In genomic region chr9:125829743-125830142, GRCh38 we compare ENCODE assay signal across 8 cellular contexts.
DNase-seq lines count a peak whose midpoint lies in the region; ATAC-seq and TF ChIP-seq lines count a peak whose summit lies in the region.

No MANE protein-coding gene starts in this region.

- H3K9me3 Mint-ChIP-seq in stimulated activated naive CD8-positive, alpha-beta T cell treated with anti-CD3 and anti-CD28 coated beads, Interleukin-15, Interleukin-2, amounts not matched to agents 100 ng/mL and 50 ng/mL, for 24 hours, result no peaks in the 10 kb centered on the region

- H3K23ac ChIP-seq in mesenchymal stem cell (ENCODE audit: low read length in 2 of 2), result no peak overlapping the region

- H3K4me2 ChIP-seq in mesenchymal stem cell (ENCODE audit: low read length, poor library complexity, severe bottlenecking), result no peak overlapping the region

- no peak overlapping the region for H3K14ac ChIP-seq in mesenchymal stem cell (ENCODE audit: low read length in 2 of 2)

- H3K36me3 ChIP-seq in body of pancreas (replicated peaks in 1 of 2; ENCODE audit: insufficient read depth in 1 of 2, low read depth in 2 of 2) (no peaks in the 10 kb centered on the region), mesenchymal stem cell (ENCODE audit: control insufficient read depth in 1 of 2, insufficient read depth in 2 of 2, low read depth in 1 of 2, low read length in 2 of 2) (no peaks in the 10 kb centered on the region)

- no peaks in the 10 kb centered on the region for H3K9me3 ChIP-seq in body of pancreas
- no peaks in the 10 kb centered on the region for H3K9me3 ChIP-seq in mesenchymal stem cell (ENCODE audit: control insufficient read depth, low read length)

- H2BK5ac ChIP-seq in mesenchymal stem cell (ENCODE audit: low read depth, low read length, poor library complexity, severe bottlenecking), result no peak overlapping the region

- ATAC-seq in GM21447 (IDR thresholded peaks at IDR 0.05; ENCODE audit: unreplicated experiment), result peak; percentile 81
- peak; percentile 47 for ATAC-seq in body of pancreas

- H2BK120ac ChIP-seq in mesenchymal stem cell (ENCODE audit: low read depth, low read length), result no peak overlapping the region

- H2BK15ac ChIP-seq in mesenchymal stem cell (ENCODE audit: low read depth, poor library complexity, severe bottlenecking), result no peak overlapping the region

- H2AK5ac ChIP-seq in mesenchymal stem cell (ENCODE audit: low read length, severe bottlenecking), result no peak overlapping the region

- H3K27me3 ChIP-seq in body of pancreas (no peaks in the 10 kb centered on the region), mesenchymal stem cell (ENCODE audit: control insufficient read depth in 1 of 2, insufficient read depth in 1 of 2, low read length in 2 of 2) (no peaks in the 10 kb centered on the region)

- in situ Hi-C loops in ACHN (cut with HindIII; ENCODE audit: low pct_ligation_motif_present, low pct_unique_long_range_greater_than_20kb, low sequenced_read_pairs), result no loop called here

- H3K4me1 ChIP-seq in body of pancreas (peaks cover 12% of the 10 kb centered on the region), mesenchymal stem cell (ENCODE audit: control insufficient read depth, insufficient read depth, low read depth, low read length) (peaks cover 2% of the 10 kb centered on the region)

- intact Hi-C loops in body of pancreas (cut with DNase I), result no loop called here

- H3K4ac ChIP-seq in mesenchymal stem cell (ENCODE audit: low read depth in 1 of 2, low read length in 2 of 2), result no peak overlapping the region

- DNase-seq in ACHN (peak; percentile 52), T-helper 1 cell (peak; percentile 15 to 54 (median 40)), body of pancreas (peak in 2 of 4 donors; percentile 24 to 41), mesenchymal stem cell (no peak), SW480 (ENCODE audit: low spot score) (no peak), hippocampal formation (lab: John Stamatoyannopoulos, UW) (no peak)

- peaks cover 6% of the 10 kb centered on the region for H3K79me1 ChIP-seq in mesenchymal stem cell (replicated peaks; ENCODE audit: low read length, poor library complexity, severe bottlenecking)

- H4K91ac ChIP-seq in mesenchymal stem cell (ENCODE audit: low read length), result no peak overlapping the region

- WGBS in body of pancreas, 2 donors, result 37 to 62% methylated on average over 7 of the region's 7 CpGs
- WGBS in mesenchymal stem cell, result 85% methylated on average over 6 of the region's 7 CpGs

- peak overlapping the region; percentile 84 for H3K9ac ChIP-seq in mesenchymal stem cell (ENCODE audit: low read length)

- H3K36me3 Mint-ChIP-seq in stimulated activated naive CD8-positive, alpha-beta T cell treated with anti-CD3 and anti-CD28 coated beads, Interleukin-15, Interleukin-2, amounts not matched to agents 100 ng/mL and 50 ng/mL, for 24 hours (ENCODE audit: low read depth), result no peaks in the 10 kb centered on the region

- H3K18ac ChIP-seq in mesenchymal stem cell (ENCODE audit: low read depth in 1 of 2, low read length in 2 of 2), result no peak overlapping the region

- H2BK12ac ChIP-seq in mesenchymal stem cell (ENCODE audit: low read length in 2 of 2), result no peak overlapping the region

- TF ChIP-seq POLR2A in body of pancreas (IDR thresholded peaks at IDR 0.05), result no peak

- H3K4me3 ChIP-seq in body of pancreas, result peak overlapping the region in 1 of 2 donors; percentile 6
- peak overlapping the region in 1 of 2 experiments; percentile 86 for H3K4me3 ChIP-seq in mesenchymal stem cell (ENCODE audit: insufficient read depth in 1 of 2, low read depth in 1 of 2, low read length in 2 of 2)

- peaks cover 28% of the 10 kb centered on the region for H3K4me1 Mint-ChIP-seq in stimulated activated naive CD8-positive, alpha-beta T cell treated with anti-CD3 and anti-CD28 coated beads, Interleukin-15, Interleukin-2, amounts not matched to agents 100 ng/mL and 50 ng/mL, for 24 hours (ENCODE audit: low read depth)

- no peak overlapping the region for H4K8ac ChIP-seq in mesenchymal stem cell (ENCODE audit: low read length)

- H3K27ac ChIP-seq in body of pancreas, result peak overlapping the region in 3 of 4 donors; percentile 6 to 59 (median 39)
- H3K27ac ChIP-seq in mesenchymal stem cell (ENCODE audit: low read length, poor library complexity, severe bottlenecking), result no peak overlapping the region

- H2AFZ ChIP-seq in mesenchymal stem cell (ENCODE audit: low read depth, low read length), result no peak overlapping the region

- no peaks in the 10 kb centered on the region for H3K27me3 Mint-ChIP-seq in stimulated activated naive CD8-positive, alpha-beta T cell treated with anti-CD3 and anti-CD28 coated beads, Interleukin-15, Interleukin-2, amounts not matched to agents 100 ng/mL and 50 ng/mL, for 24 hours

- peak overlapping the region; percentile 81 for H3K27ac Mint-ChIP-seq in stimulated activated naive CD8-positive, alpha-beta T cell treated with anti-CD3 and anti-CD28 coated beads, Interleukin-15, Interleukin-2, amounts not matched to agents 100 ng/mL and 50 ng/mL, for 24 hours

- H3K4me3 Mint-ChIP-seq in stimulated activated naive CD8-positive, alpha-beta T cell treated with anti-CD3 and anti-CD28 coated beads, Interleukin-15, Interleukin-2, amounts not matched to agents 100 ng/mL and 50 ng/mL, for 24 hours, result peak overlapping the region; percentile 84

- TF ChIP-seq CTCF in body of pancreas (IDR thresholded peaks at IDR 0.05), result no peak

Comparison
In these comparisons a context has a peak if more than half of its experiments do, and no peak if none do; other contexts are left out.
1. DNase-seq: peak in ACHN (single experiment) and T-helper 1 cell (5 of 5); none in mesenchymal stem cell (single experiment), SW480 (single experiment) and hippocampal formation (0 of 2).